In genomic region chr12:104286538-104287482, GRCh38 we compare ENCODE assay signal across 8 cellular contexts. TPM values are rescaled to one million over a fixed set of nuclear protein-coding genes. Genes with fewer than 3 reads are reported as not detected.
DNase-seq lines count a peak whose midpoint lies in the region; ATAC-seq, FAIRE-seq and TF ChIP-seq lines count a peak whose summit lies in the region.

No MANE protein-coding gene starts in this region.

- no peaks in the 10 kb centered on the region for H3K27me3 ChIP-seq in astrocyte (ENCODE audit: insufficient read depth, low read length)
- H3K27me3 ChIP-seq in aorta (ENCODE audit: control insufficient read depth in 1 of 2, insufficient read depth in 2 of 2, low read length in 1 of 2), result no peaks in the 10 kb centered on the region

- H3K79me2 ChIP-seq in astrocyte (ENCODE audit: insufficient read depth, low read length), result peaks cover 47% of the 10 kb centered on the region

- H3K4me3 ChIP-seq in astrocyte (ENCODE audit: insufficient read depth, low read depth, low read length) (peak overlapping the region; percentile 95), aorta (ENCODE audit: low read length in 2 of 2) (peak overlapping the region; percentile 94 to 99)

- peak overlapping the region; percentile 87 for H3K4me2 ChIP-seq in astrocyte (ENCODE audit: low read length)

- H3K4me3 Mint-ChIP-seq in astrocyte (ENCODE audit: unreplicated experiment), result peak overlapping the region; percentile 96

- H3K9me3 ChIP-seq in astrocyte (ENCODE audit: insufficient read depth, low read depth, low read length) (no peaks in the 10 kb centered on the region), aorta (ENCODE audit: control insufficient read depth, low read length) (no peaks in the 10 kb centered on the region)

- peak overlapping the region; percentile 100 for H3K27ac Mint-ChIP-seq in astrocyte (ENCODE audit: unreplicated experiment)

- peak overlapping the region; percentile 57 for H2AFZ ChIP-seq in astrocyte (ENCODE audit: low read depth, low read length)

- 0% methylated on average over 40 of the region's 40 CpGs for WGBS in aorta, 2 donors

- TF ChIP-seq CTCF in astrocyte (IDR thresholded peaks at IDR 0.05; ENCODE audit: insufficient read depth, low read depth, low read length), result no peak

- H3K9ac ChIP-seq in astrocyte (ENCODE audit: low read length), result peak overlapping the region; percentile 94

- H3K27ac ChIP-seq in astrocyte (ENCODE audit: low read depth, low read length) (peak overlapping the region; percentile 94), aorta (ENCODE audit: low read depth in 1 of 2, low read length in 2 of 2) (peak overlapping the region; percentile 80 to 96)

- DNase-seq in NCI-H187 (lab: John Stamatoyannopoulos, UW) (peak; percentile 94 to 97), T-helper 22 cell (ENCODE audit: low read depth) (peak; percentile 83), astrocyte (ENCODE audit: low read depth) (peak; percentile 93), hepatic stellate cell (ENCODE audit: low spot score) (peak; percentile 79), putamen (ENCODE audit: low spot score) (peak; percentile 93), aorta (peak; percentile 94 to 95)

- H3K9me3 Mint-ChIP-seq in astrocyte (ENCODE audit: unreplicated experiment), result no peaks in the 10 kb centered on the region

- H3K36me3 ChIP-seq in astrocyte (ENCODE audit: insufficient read depth, low read length) (peaks cover 5% of the 10 kb centered on the region), aorta (ENCODE audit: control insufficient read depth in 1 of 2, insufficient read depth in 2 of 2, low read length in 1 of 2) (no peaks in the 10 kb centered on the region)

- peak; percentile 95 for TF ChIP-seq POLR2A in GM18505 (IDR thresholded peaks at IDR 0.05; ENCODE audit: borderline replicate concordance, extremely low read depth, insufficient read depth, insufficient read length)

- H3K4me1 ChIP-seq in astrocyte (ENCODE audit: insufficient read depth, low read length) (peaks cover 28% of the 10 kb centered on the region), aorta (ENCODE audit: control insufficient read depth in 1 of 2, insufficient read depth in 2 of 2, low read length in 2 of 2) (peaks cover 0 to 2% of the 10 kb centered on the region in 2 donors)

- intact Hi-C loops in aorta (cut with DNase I), result loop anchor here (2.0 kb wide), 1 partner anchor 68 kb away; no protein-coding TSS in a partner anchor

- H3K27me3 Mint-ChIP-seq in astrocyte (ENCODE audit: low read depth, unreplicated experiment), result no peaks in the 10 kb centered on the region

- peaks cover 2% of the 10 kb centered on the region for H3K36me3 Mint-ChIP-seq in astrocyte (ENCODE audit: low read depth, unreplicated experiment)

- no peak for FAIRE-seq in astrocyte (lab: Jason Lieb, UNC)

- ATAC-seq in GM18505 (IDR thresholded peaks at IDR 0.05; ENCODE audit: unreplicated experiment) (peak; percentile 77), HG02943 (IDR thresholded peaks at IDR 0.05; ENCODE audit: low read depth, unreplicated experiment) (peak; percentile 88), aorta (ENCODE audit: low FRiP score) (peak; percentile 94)

- peaks cover 19% of the 10 kb centered on the region for H3K4me1 Mint-ChIP-seq in astrocyte (ENCODE audit: low read depth, unreplicated experiment)

- peaks cover 39% of the 10 kb centered on the region for H4K20me1 ChIP-seq in astrocyte (ENCODE audit: insufficient read depth, low read length)

RNA-seq across cellular contexts. Expression of gene EID3, which starts 16.7 kb away (rescaled TPM):
- 1.9 TPM in 2 replicates for total RNA-seq in astrocyte
- total RNA-seq in aorta, result 1 to 10 TPM; 8.5 to 8.6 TPM
- 1 to 10 TPM; 2.1 to 6.8 TPM for polyA plus RNA-seq in aorta

Comparison
In these comparisons a context has a peak if more than half of its experiments do, and no peak if none do; other contexts are left out.
1. Peak in every context shown above with its lines: DNase-seq, ATAC-seq, H3K4me3 ChIP-seq and H3K27ac ChIP-seq.